Comparison of ENCODE assay signal across 36 cellular contexts in genomic region chr6:113170454-113170853, GRCh38.
"Had no signal": no experiment of that assay in that cellular context is flagged by ENCODE, and none has a peak within 500 bp of the region (broad histone marks: within the 10 kb centered on the region; RNA-seq: fewer than 3 reads in every experiment).

No MANE protein-coding gene starts in this region.

- H3K36me3 ChIP-seq: MG63 had no signal

- H3K27me3 ChIP-seq: MG63 had no signal

- DNase-seq: Karpas-422, Kasumi-1, MG63, MM.1S, MV-4-11, NCI-H1048, NCI-H1092, NCI-H1092 treated with DMSO at 0.1 percent for 48 hours, NCI-H1105, NCI-H1105 treated with DMSO at 0.1 percent for 48 hours, NCI-H1417, NCI-H1417 treated with DMSO at 0.1 percent for 48 hours, NCI-H1436, NCI-H1436 treated with DMSO at 0.1 percent for 48 hours, NCI-H146, NCI-H1694, NCI-H1694 treated with DMSO at 0.1 percent for 48 hours, NCI-H187, NCI-H187 treated with DMSO at 0.1 percent for 48 hours, NCI-H1930, NCI-H2029, NCI-H2029 treated with DMSO at 0.1 percent for 48 hours, NCI-H2081, NCI-H2081 treated with DMSO at 0.1 percent for 48 hours, NCI-H2107, NCI-H2171, NCI-H2171 treated with DMSO at 0.1 percent for 48 hours, NCI-H2227 treated with DMSO at 0.1 percent for 48 hours, NCI-H226, NCI-H345, NCI-H446, NCI-H446 treated with DMSO at 0.1 percent for 48 hours, NCI-H510A, NCI-H510A treated with DMSO at 0.1 percent for 48 hours, NCI-H524, NCI-H524 treated with DMSO at 0.1 percent for 48 hours had no signal

- H3K4me3 ChIP-seq: MG63 had no signal
